In genomic region chr19:32208060-32208459, GRCh38 we compare ENCODE assay signal across 17 cellular contexts.
DNase-seq lines count a peak whose midpoint lies in the region; ATAC-seq and FAIRE-seq lines count a peak whose summit lies in the region.
"Had no signal": no experiment of that assay in that cellular context is flagged by ENCODE, and none has a peak within 500 bp of the region (broad histone marks: within the 10 kb centered on the region; RNA-seq: fewer than 3 reads in every experiment).

No MANE protein-coding gene starts in this region.

- no peak overlapping the region for H3K9ac ChIP-seq in trophoblast cell (ENCODE audit: low read length)
- H3K9ac ChIP-seq: BLaER1 treated with 17β-estradiol and CSF1 and Interleukin-3, amounts not matched to agents 10 nM and 100 nM; GM23248 had no signal

- peak; percentile 19 for DNase-seq in activated effector memory CD4-positive, alpha-beta T cell treated with anti-CD3 and anti-CD28 coated beads, Interleukin-2, amount 50 U/mL, for 16 hours
- DNase-seq in activated effector memory CD4-positive, alpha-beta T cell treated with Interleukin-2 at 50 U/mL for 16 hours = no peak
- peak; percentile 20 for DNase-seq in islet precursor cell
- DNase-seq in trophoblast cell = no peak
- DNase-seq in RCC 7860 (ENCODE audit: low spot score) = no peak
- DNase-seq in effector CD8-positive, alpha-beta T cell (lab: John Stamatoyannopoulos, UW) = no peak
- DNase-seq: 8988T; Calu3; CD8-positive, alpha-beta T cell; DMS79 treated with DMSO at 0.1 percent for 48 hours; GF-D8; GM23248; HCEC 1CT had no signal

- no peak overlapping the region for H3K23ac ChIP-seq in trophoblast cell (ENCODE audit: low read length)

- H4K8ac ChIP-seq in trophoblast cell (ENCODE audit: low read depth, low read length) = no peak overlapping the region

- H3K79me1 ChIP-seq in trophoblast cell (ENCODE audit: low read length) = no peaks in the 10 kb centered on the region

- no peaks in the 10 kb centered on the region for H3K4me1 ChIP-seq in trophoblast cell (ENCODE audit: control insufficient read depth in 1 of 2, insufficient read depth in 2 of 2, low read length in 2 of 2)

- no peak overlapping the region for H3K4me2 ChIP-seq in trophoblast cell (ENCODE audit: low read length)

- ATAC-seq in GM19452 (IDR thresholded peaks at IDR 0.05; ENCODE audit: unreplicated experiment) = no peak
- ATAC-seq: CD8-positive, alpha-beta T cell had no signal

- no peak overlapping the region for H3K18ac ChIP-seq in trophoblast cell (ENCODE audit: low read length)

- no peak overlapping the region for H3K4ac ChIP-seq in trophoblast cell (ENCODE audit: low read depth, low read length)

- WGBS in trophoblast cell (ENCODE audit: extremely low coverage, insufficient coverage, insufficient read length) = no CpG with 5 or more reads among the region's 1 CpG

- no peaks in the 10 kb centered on the region for H3K36me3 ChIP-seq in trophoblast cell (ENCODE audit: control insufficient read depth in 1 of 2, insufficient read depth in 2 of 2, low read length in 2 of 2)
- H3K36me3 ChIP-seq: BLaER1 treated with 17β-estradiol and CSF1 and Interleukin-3, amounts not matched to agents 10 nM and 100 nM had no signal

- no peak overlapping the region for H2AK5ac ChIP-seq in trophoblast cell (ENCODE audit: low read length)

- H2AFZ ChIP-seq in trophoblast cell (ENCODE audit: insufficient read depth, low read length, poor library complexity) = no peak overlapping the region
- H2AFZ ChIP-seq: GM23248 had no signal

- H3K27ac ChIP-seq in trophoblast cell (ENCODE audit: low read depth, low read length) = no peak overlapping the region
- H3K27ac ChIP-seq: BLaER1 treated with 17β-estradiol and CSF1 and Interleukin-3, amounts not matched to agents 10 nM and 100 nM; GM23248 had no signal

- no peak overlapping the region for H4K12ac ChIP-seq in trophoblast cell (ENCODE audit: low read depth, low read length)

- H3K9me3 ChIP-seq in trophoblast cell (ENCODE audit: insufficient read depth, low read depth, low read length) = no peaks in the 10 kb centered on the region

- H2BK120ac ChIP-seq in trophoblast cell (ENCODE audit: insufficient read depth, low read length, poor library complexity) = no peak overlapping the region

- FAIRE-seq in RCC 7860 (lab: Jason Lieb, UNC) = no peak
- FAIRE-seq: GM19239, H54 had no signal

- H2BK12ac ChIP-seq in trophoblast cell (ENCODE audit: low read length) = no peak overlapping the region

- no peaks in the 10 kb centered on the region for H3K79me2 ChIP-seq in trophoblast cell (ENCODE audit: control insufficient read depth, insufficient read depth, low read length, poor library complexity)

- no peak overlapping the region for H3K14ac ChIP-seq in trophoblast cell (ENCODE audit: low read length)

- no peak overlapping the region for H2BK5ac ChIP-seq in trophoblast cell (ENCODE audit: low read depth, low read length, poor library complexity)

- H3K27me3 ChIP-seq in trophoblast cell (ENCODE audit: insufficient read depth, low read length) = no peaks in the 10 kb centered on the region
- H3K27me3 ChIP-seq: BLaER1 treated with 17β-estradiol and CSF1 and Interleukin-3, amounts not matched to agents 10 nM and 100 nM had no signal

- peak overlapping the region; percentile 43 for H3K4me3 ChIP-seq in trophoblast cell (ENCODE audit: low read depth, low read length)
- H3K4me3 ChIP-seq: BLaER1 treated with 17β-estradiol and CSF1 and Interleukin-3, amounts not matched to agents 10 nM and 100 nM; GM23248 had no signal

- no peak overlapping the region for H4K91ac ChIP-seq in trophoblast cell (ENCODE audit: low read depth, low read length)

Comparison
In these comparisons a context has a peak if more than half of its experiments do, and no peak if none do; other contexts are left out.
1. DNase-seq: peak in activated effector memory CD4-positive, alpha-beta T cell treated with anti-CD3 and anti-CD28 coated beads, Interleukin-2, amount 50 U/mL, for 16 hours (single experiment) and islet precursor cell (single experiment); none in activated effector memory CD4-positive, alpha-beta T cell treated with Interleukin-2 at 50 U/mL for 16 hours (single experiment), trophoblast cell (0 of 2), RCC 7860 (single experiment) and effector CD8-positive, alpha-beta T cell (single experiment).